ENCODE assay signal across 1 cellular context in genomic region chr20:17571153-17571527, GRCh38.
TF ChIP-seq lines count a peak whose summit lies in the region.

No MANE protein-coding gene starts in this region.

TF ChIP-seq in HepG2, 621 proteins besides CTCF, POLR2A, EP300 and RAD21:
- TF ChIP-seq NCOA1 (CRISPR knock-in tag; IDR thresholded peaks at IDR 0.05) (no peak), HMGXB3 (CRISPR knock-in tag; IDR thresholded peaks at IDR 0.05; ENCODE audit: borderline replicate concordance) (no peak), AKAP8 (CRISPR knock-in tag; IDR thresholded peaks at IDR 0.05) (no peak), ZNF574 (CRISPR knock-in tag; IDR thresholded peaks at IDR 0.05) (no peak), SP5 (CRISPR knock-in tag; IDR thresholded peaks at IDR 0.05; ENCODE audit: borderline replicate concordance, low read depth) (0 out of 2 replicates have a peak, but pooled peaks have one; percentile 3)
